9 cellular contexts compared by ENCODE assay signal in the genomic region with DNA sequence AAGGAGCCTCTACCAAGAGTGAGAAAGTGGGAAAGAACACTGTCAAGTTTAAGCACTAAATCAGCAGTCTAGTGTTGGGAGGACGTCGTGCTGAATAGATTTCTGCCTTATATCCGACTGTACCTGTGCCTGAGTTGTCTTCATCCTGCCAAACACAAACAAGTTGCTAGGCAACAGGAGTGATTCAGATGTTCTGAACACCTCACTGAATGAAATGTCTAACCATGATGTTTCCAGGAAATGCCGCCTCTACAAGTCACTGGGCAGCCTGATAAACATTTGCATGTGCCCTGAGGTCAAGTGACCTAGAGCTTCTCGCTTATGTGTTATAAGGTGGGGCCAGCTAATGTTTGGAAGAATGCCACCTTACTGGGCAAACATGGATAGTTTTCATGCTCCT. TPM values are rescaled to one million over a fixed set of nuclear protein-coding genes. Genes with fewer than 3 reads are reported as not detected.
A peak's percentile ranks its signal among the peaks of the same experiment; 100 is the strongest.
DNase-seq lines count a peak whose midpoint lies in the region; ATAC-seq and TF ChIP-seq lines count a peak whose summit lies in the region.
"Had no signal": no experiment of that assay in that cellular context is flagged by ENCODE, and none has a peak within 500 bp of the region (broad histone marks: within the 10 kb centered on the region; RNA-seq: fewer than 3 reads in every experiment).

No MANE protein-coding gene starts in this region.

- H3K4me1 ChIP-seq in RWPE2 (ENCODE audit: insufficient read depth, poor library complexity, severe bottlenecking) = peaks cover 29% of the 10 kb centered on the region
- H3K4me1 ChIP-seq: BLaER1 treated with 17β-estradiol and CSF1 and Interleukin-3, amounts not matched to agents 10 nM and 100 nM had no signal

- no peak for TF ChIP-seq POLR2A in GM18505 (IDR thresholded peaks at IDR 0.05; ENCODE audit: borderline replicate concordance, extremely low read depth, insufficient read depth, insufficient read length)

- peak overlapping the region; percentile 82 for H3K27ac ChIP-seq in RWPE2 (ENCODE audit: poor library complexity, severe bottlenecking)
- H3K27ac ChIP-seq: BLaER1 treated with 17β-estradiol and CSF1 and Interleukin-3, amounts not matched to agents 10 nM and 100 nM had no signal

- TF ChIP-seq CTCF in RWPE2 (IDR thresholded peaks at IDR 0.05; ENCODE audit: poor library complexity, severe bottlenecking) = no peak
- TF ChIP-seq CTCF in fibroblast of villous mesenchyme (IDR thresholded peaks at IDR 0.05; ENCODE audit: insufficient read depth, low read depth, low read length) = no peak

- peaks cover 5% of the 10 kb centered on the region; the same call in 1 of the 2 replicates for H3K36me3 ChIP-seq in RWPE2 (ENCODE audit: low read depth)
- H3K36me3 ChIP-seq: BLaER1 treated with 17β-estradiol and CSF1 and Interleukin-3, amounts not matched to agents 10 nM and 100 nM had no signal

- ATAC-seq in RWPE2 (ENCODE audit: low read depth) = peak; percentile 90
- no peak for ATAC-seq in effector memory CD8-positive, alpha-beta T cell (replicated peaks)
- ATAC-seq in GM18505 (IDR thresholded peaks at IDR 0.05; ENCODE audit: unreplicated experiment) = no peak

- no peaks in the 10 kb centered on the region for H3K9me3 ChIP-seq in RWPE2 (ENCODE audit: severe bottlenecking)
- H3K9me3 ChIP-seq: BLaER1 treated with 17β-estradiol and CSF1 and Interleukin-3, amounts not matched to agents 10 nM and 100 nM had no signal

- H3K36me3 Mint-ChIP-seq in activated T-cell treated with anti-CD3 and anti-CD28 coated beads, Interleukin-2, amount 50 U/mL, for 24 hours (ENCODE audit: low read depth) = no peaks in the 10 kb centered on the region
- H3K36me3 Mint-ChIP-seq in stimulated activated naive CD8-positive, alpha-beta T cell treated with anti-CD3 and anti-CD28 coated beads, Interleukin-15, Interleukin-2, amounts not matched to agents 100 ng/mL and 50 ng/mL, for 24 hours (ENCODE audit: low read depth) = no peaks in the 10 kb centered on the region
- no peaks in the 10 kb centered on the region for H3K36me3 Mint-ChIP-seq in effector memory CD8-positive, alpha-beta T cell (ENCODE audit: insufficient read depth)

- H3K27me3 ChIP-seq in RWPE2 (ENCODE audit: insufficient read depth, poor library complexity, severe bottlenecking) = no peaks in the 10 kb centered on the region
- H3K27me3 ChIP-seq: BLaER1 treated with 17β-estradiol and CSF1 and Interleukin-3, amounts not matched to agents 10 nM and 100 nM had no signal

- peak overlapping the region; percentile 72 for H3K27ac Mint-ChIP-seq in activated T-cell treated with anti-CD3 and anti-CD28 coated beads, Interleukin-2, amount 50 U/mL, for 24 hours
- H3K27ac Mint-ChIP-seq in stimulated activated naive CD8-positive, alpha-beta T cell treated with anti-CD3 and anti-CD28 coated beads, Interleukin-15, Interleukin-2, amounts not matched to agents 100 ng/mL and 50 ng/mL, for 24 hours = peak overlapping the region; percentile 37
- H3K27ac Mint-ChIP-seq in effector memory CD8-positive, alpha-beta T cell = no peak overlapping the region

- no peak for DNase-seq in activated T-cell treated with anti-CD3 and anti-CD28 coated beads, Interleukin-2, amount 50 U/mL, for 24 hours
- DNase-seq in activated T-cell treated with anti-CD3 and anti-CD28 coated beads for 4 hours (no peak), RWPE2 (ENCODE audit: low spot score) (peak; percentile 78), fibroblast of villous mesenchyme (ENCODE audit: low read depth) (peak; percentile 58), NCI-H1092 treated with DMSO at 0.1 percent for 48 hours (lab: John Stamatoyannopoulos, UW) (no peak)
- no peak for DNase-seq in effector memory CD8-positive, alpha-beta T cell

- peaks cover 28% of the 10 kb centered on the region for H3K27me3 Mint-ChIP-seq in activated T-cell treated with anti-CD3 and anti-CD28 coated beads, Interleukin-2, amount 50 U/mL, for 24 hours
- H3K27me3 Mint-ChIP-seq in stimulated activated naive CD8-positive, alpha-beta T cell treated with anti-CD3 and anti-CD28 coated beads, Interleukin-15, Interleukin-2, amounts not matched to agents 100 ng/mL and 50 ng/mL, for 24 hours = peaks cover 23% of the 10 kb centered on the region
- H3K27me3 Mint-ChIP-seq in effector memory CD8-positive, alpha-beta T cell = peaks cover 43% of the 10 kb centered on the region in 2 donors

- no peak overlapping the region for H3K4me3 Mint-ChIP-seq in activated T-cell treated with anti-CD3 and anti-CD28 coated beads, Interleukin-2, amount 50 U/mL, for 24 hours
- no peak overlapping the region for H3K4me3 Mint-ChIP-seq in stimulated activated naive CD8-positive, alpha-beta T cell treated with anti-CD3 and anti-CD28 coated beads, Interleukin-15, Interleukin-2, amounts not matched to agents 100 ng/mL and 50 ng/mL, for 24 hours
- no peak overlapping the region for H3K4me3 Mint-ChIP-seq in effector memory CD8-positive, alpha-beta T cell

- no peaks in the 10 kb centered on the region for H3K9me3 Mint-ChIP-seq in activated T-cell treated with anti-CD3 and anti-CD28 coated beads, Interleukin-2, amount 50 U/mL, for 24 hours
- no peaks in the 10 kb centered on the region for H3K9me3 Mint-ChIP-seq in stimulated activated naive CD8-positive, alpha-beta T cell treated with anti-CD3 and anti-CD28 coated beads, Interleukin-15, Interleukin-2, amounts not matched to agents 100 ng/mL and 50 ng/mL, for 24 hours
- no peaks in the 10 kb centered on the region for H3K9me3 Mint-ChIP-seq in effector memory CD8-positive, alpha-beta T cell

- H3K4me3 ChIP-seq in RWPE2 (ENCODE audit: severe bottlenecking) (no peak overlapping the region), fibroblast of villous mesenchyme (ENCODE audit: low read depth, low read length) (no peak overlapping the region)
- H3K4me3 ChIP-seq: BLaER1 treated with 17β-estradiol and CSF1 and Interleukin-3, amounts not matched to agents 10 nM and 100 nM had no signal

- peaks cover 24% of the 10 kb centered on the region for H3K4me1 Mint-ChIP-seq in activated T-cell treated with anti-CD3 and anti-CD28 coated beads, Interleukin-2, amount 50 U/mL, for 24 hours (ENCODE audit: low read depth)
- H3K4me1 Mint-ChIP-seq in stimulated activated naive CD8-positive, alpha-beta T cell treated with anti-CD3 and anti-CD28 coated beads, Interleukin-15, Interleukin-2, amounts not matched to agents 100 ng/mL and 50 ng/mL, for 24 hours (ENCODE audit: low read depth) = peaks cover 19% of the 10 kb centered on the region
- no peaks in the 10 kb centered on the region for H3K4me1 Mint-ChIP-seq in effector memory CD8-positive, alpha-beta T cell (ENCODE audit: low read depth in 2 of 2)

RNA-seq across cellular contexts. Expression of a gene that starts 37.9 kb away (rescaled TPM):
- total RNA-seq in fibroblast of villous mesenchyme = 135 and 186 TPM in 2 replicates

Comparison
In these comparisons a context has a peak if more than half of its experiments do, and no peak if none do; other contexts are left out.
1. DNase-seq: peak in RWPE2 (single experiment) and fibroblast of villous mesenchyme (single experiment); none in activated T-cell treated with anti-CD3 and anti-CD28 coated beads, Interleukin-2, amount 50 U/mL, for 24 hours (single experiment), activated T-cell treated with anti-CD3 and anti-CD28 coated beads for 4 hours (single experiment), effector memory CD8-positive, alpha-beta T cell (0 of 3) and NCI-H1092 treated with DMSO at 0.1 percent for 48 hours (single experiment).
2. H3K27ac Mint-ChIP-seq: peak in activated T-cell treated with anti-CD3 and anti-CD28 coated beads, Interleukin-2, amount 50 U/mL, for 24 hours (single experiment) and stimulated activated naive CD8-positive, alpha-beta T cell treated with anti-CD3 and anti-CD28 coated beads, Interleukin-15, Interleukin-2, amounts not matched to agents 100 ng/mL and 50 ng/mL, for 24 hours (single experiment); none in effector memory CD8-positive, alpha-beta T cell (0 of 2).